7 cellular contexts compared by ENCODE assay signal in genomic region chr17:49646056-49646390, GRCh38. TPM values are rescaled to one million over a fixed set of nuclear protein-coding genes. Genes with fewer than 3 reads are reported as not detected.
A peak's percentile ranks its signal among the peaks of the same experiment; 100 is the strongest.
DNase-seq lines count a peak whose midpoint lies in the region; ATAC-seq, FAIRE-seq and TF ChIP-seq lines count a peak whose summit lies in the region.
"Not testable (repeated sequence)": the region's sequence is repeated elsewhere in the genome, so short reads cannot be mapped to it uniquely, and the experiment has no call there.

No MANE protein-coding gene starts in this region.

- peak overlapping the region; percentile 97 for H3K4me2 ChIP-seq in GM12878 (ENCODE audit: control insufficient read depth, insufficient read depth)
- not testable (repeated sequence) for H3K4me2 ChIP-seq in fibroblast of lung (ENCODE audit: extremely low read depth, insufficient read depth, low read length)

- DNase-seq in activated CD4-positive, alpha-beta memory T cell treated with anti-CD3 and anti-CD28 coated beads for 36 hours; GM12878 (ENCODE audit: low read depth, low spot score); fibroblast of lung (ENCODE audit: low read depth in 2 of 2); lung (ENCODE audit: low spot score); prostate gland (ENCODE audit: low spot score): not testable (repeated sequence)

- BruUV-seq in GM12878 (replicated peaks; lab: Mats Ljungman, UMichigan) = TSS peak; percentile 30

- TF ChIP-seq POLR2A in GM12878 (IDR thresholded peaks at IDR 0.05; ENCODE audit: low read depth, low read length); prostate gland (IDR thresholded peaks at IDR 0.05): not testable (repeated sequence)

- not testable (repeated sequence) for H3K9me3 Mint-ChIP-seq in activated CD4-positive, alpha-beta memory T cell treated with anti-CD3 and anti-CD28 coated beads for 36 hours

- H3K4me1 Mint-ChIP-seq in activated CD4-positive, alpha-beta memory T cell treated with anti-CD3 and anti-CD28 coated beads for 36 hours (ENCODE audit: low read depth) = peaks cover 57% of the 10 kb centered on the region

- RAD21 ChIA-PET in GM12878 (lab: Charles Lee; ENCODE audit: unreplicated experiment) = interaction anchor here (0.6 to 1.6 kb wide), 13 partner anchors 13 to 503 kb away, joined by 3 to 7 read pairs (median 3); no protein-coding TSS in a partner anchor

- H3K27ac ChIP-seq in GM12878 (ENCODE audit: control insufficient read depth, insufficient read depth) = peak overlapping the region; percentile 79
- peak overlapping the region; percentile 59 for H3K27ac ChIP-seq in fibroblast of lung (ENCODE audit: insufficient read depth, low read length)
- H3K27ac ChIP-seq in lung (ENCODE audit: low read depth in 1 of 2, low read length in 1 of 2) = peak overlapping the region; percentile 70
- peak overlapping the region; percentile 68 to 73 for H3K27ac ChIP-seq in prostate gland
- peak overlapping the region; percentile 69 for H3K27ac ChIP-seq in subcutaneous abdominal adipose tissue (ENCODE audit: low read depth, low read length)

- not testable (repeated sequence) for TF ChIP-seq RAD21 in GM12878 (IDR thresholded peaks at IDR 0.05; ENCODE audit: insufficient read depth, low read depth, low read length)

- not testable (repeated sequence) for H3K27me3 Mint-ChIP-seq in activated CD4-positive, alpha-beta memory T cell treated with anti-CD3 and anti-CD28 coated beads for 36 hours

- in situ Hi-C loops in GM12878 (cut with MboI) = not testable (repeated sequence)

- POLR2A ChIA-PET in activated CD4-positive, alpha-beta memory T cell treated with anti-CD3 and anti-CD28 coated beads for 36 hours (lab: Charles Lee) = interaction anchor here (0.8 to 1.6 kb wide), 5 partner anchors 15 to 50 kb away, joined by 3 to 6 read pairs (median 5); no protein-coding TSS in a partner anchor
- POLR2A ChIA-PET in GM12878 (lab: Charles Lee) = interaction anchor here (1.2 to 1.8 kb wide), 4 partner anchors 13 to 30 kb away, joined by 4 to 7 read pairs (median 4); no protein-coding TSS in a partner anchor

- not testable (repeated sequence) for H3K9ac ChIP-seq in GM12878 (ENCODE audit: control insufficient read depth, insufficient read depth, low read length); fibroblast of lung (ENCODE audit: insufficient read depth, low read length); subcutaneous abdominal adipose tissue (ENCODE audit: low read length in 5 of 5)

- not testable (repeated sequence) for TF ChIP-seq CTCF in GM12878 (IDR thresholded peaks at IDR 0.05 in 2 of 3, conservative IDR thresholded peaks at IDR 0.05 in 1 of 3; ENCODE audit: control insufficient read depth in 2 of 3, extremely low read depth in 1 of 3, insufficient read depth in 1 of 3, low read depth in 3 of 3, low read length in 3 of 3); fibroblast of lung (conservative IDR thresholded peaks at IDR 0.05 in 1 of 2, IDR thresholded peaks at IDR 0.05 in 1 of 2; ENCODE audit: low read depth in 1 of 2, low read length in 2 of 2); lung (IDR thresholded peaks at IDR 0.05; ENCODE audit: control extremely low read depth, extremely low read depth); prostate gland (IDR thresholded peaks at IDR 0.05)

- H2AFZ ChIP-seq in GM12878 (ENCODE audit: control insufficient read depth, low read depth, low read length); fibroblast of lung (ENCODE audit: low read length): not testable (repeated sequence)

- not testable (repeated sequence) for H4K20me1 ChIP-seq in GM12878 (ENCODE audit: control insufficient read depth, insufficient read depth); fibroblast of lung (ENCODE audit: control insufficient read depth, extremely low read depth, insufficient read depth, low read length)

- intact Hi-C loops in activated CD4-positive, alpha-beta memory T cell treated with anti-CD3 and anti-CD28 coated beads for 36 hours (cut with micrococcal nuclease) = loop anchor here (1.0 kb wide), 1 partner anchor 30 kb away; no protein-coding TSS in a partner anchor
- intact Hi-C loops in GM12878 (cut with micrococcal nuclease; ENCODE audit: unreplicated experiment) = not testable (repeated sequence)
- intact Hi-C loops in prostate gland (cut with DNase I) = loop anchor here (5.0 kb wide), 1 partner anchor 46 kb away; no protein-coding TSS in a partner anchor

- peak overlapping the region; percentile 73 for H3K27ac Mint-ChIP-seq in activated CD4-positive, alpha-beta memory T cell treated with anti-CD3 and anti-CD28 coated beads for 36 hours

- not testable (repeated sequence) for FAIRE-seq in GM12878 (lab: Jason Lieb, UNC)

- peaks cover 50% of the 10 kb centered on the region for H3K79me2 ChIP-seq in GM12878 (ENCODE audit: control insufficient read depth, insufficient read depth, low read length)
- peaks cover 13% of the 10 kb centered on the region for H3K79me2 ChIP-seq in fibroblast of lung (ENCODE audit: control insufficient read depth, insufficient read depth, low read length)

- CTCF ChIA-PET in activated CD4-positive, alpha-beta memory T cell treated with anti-CD3 and anti-CD28 coated beads for 36 hours (lab: Charles Lee) = interaction anchor here (1.1 to 1.8 kb wide), 4 partner anchors 18 to 76 kb away, joined by 3 to 9 read pairs (median 6); no protein-coding TSS in a partner anchor
- CTCF ChIA-PET in GM12878 (lab: Yijun Ruan, JAX) = interaction anchor here (0.6 to 2.4 kb wide), 9 partner anchors 9 to 676 kb away, joined by 3 to 9 read pairs (median 7); partner anchors contain the start of gene NXPH3

- WGBS in GM12878 (ENCODE audit: insufficient coverage, insufficient replicate concordance, low lambda C conversion rate, missing lambda C conversion rate) = 83% methylated on average over 1 of the region's 1 CpG
- 74 to 97% methylated on average over 1 of the region's 1 CpG for WGBS in lung, 2 donors
- WGBS in prostate gland = 75% methylated on average over 1 of the region's 1 CpG

- peak; percentile 19 for ATAC-seq in HG03432 (IDR thresholded peaks at IDR 0.05; ENCODE audit: unreplicated experiment)
- ATAC-seq in GM12878 = peak; percentile 43
- peak; percentile 15 for ATAC-seq in lung (ENCODE audit: insufficient read depth, low FRiP score)

- H3K36me3 ChIP-seq in GM12878 (ENCODE audit: control insufficient read depth in 2 of 2, insufficient read depth in 2 of 2, low read length in 1 of 2); fibroblast of lung (ENCODE audit: control insufficient read depth, insufficient read depth, low read length); lung (ENCODE audit: control insufficient read depth in 2 of 2, insufficient read depth in 2 of 2, low read length in 2 of 2); prostate gland; subcutaneous abdominal adipose tissue (ENCODE audit: control insufficient read depth in 5 of 5, insufficient read depth in 5 of 5, low read length in 5 of 5): not testable (repeated sequence)

- H3K9me3 ChIP-seq in GM12878 (replicated peaks; ENCODE audit: control insufficient read depth, insufficient read depth, low read length); fibroblast of lung (ENCODE audit: control insufficient read depth, insufficient read depth, low read depth, low read length); lung (ENCODE audit: control insufficient read depth in 2 of 2, insufficient read depth in 1 of 2, low read length in 1 of 2); prostate gland; subcutaneous abdominal adipose tissue (ENCODE audit: control insufficient read depth in 5 of 5, low read length in 5 of 5): not testable (repeated sequence)

- H3K4me3 Mint-ChIP-seq in activated CD4-positive, alpha-beta memory T cell treated with anti-CD3 and anti-CD28 coated beads for 36 hours = not testable (repeated sequence)

- not testable (repeated sequence) for H3K4me3 ChIP-seq in GM12878; fibroblast of lung (replicated peaks in 1 of 4; ENCODE audit: control extremely low read depth in 1 of 4, insufficient read depth in 1 of 4, low read depth in 3 of 4, low read length in 4 of 4); lung; prostate gland; subcutaneous abdominal adipose tissue (ENCODE audit: low read depth in 1 of 5, low read length in 5 of 5)

- H3K27me3 ChIP-seq in GM12878 (replicated peaks in 1 of 2; ENCODE audit: control insufficient read depth in 2 of 2, insufficient read depth in 2 of 2, low read length in 1 of 2); fibroblast of lung (ENCODE audit: control insufficient read depth, insufficient read depth, low read length); lung (ENCODE audit: control insufficient read depth, insufficient read depth); prostate gland (replicated peaks; ENCODE audit: insufficient read depth); subcutaneous abdominal adipose tissue (ENCODE audit: control insufficient read depth in 5 of 5, insufficient read depth in 4 of 5, low read length in 5 of 5): not testable (repeated sequence)

- TF ChIP-seq EP300 in GM12878 (IDR thresholded peaks at IDR 0.05; ENCODE audit: borderline replicate concordance in 1 of 2, control insufficient read depth in 1 of 2, low read depth in 2 of 2, low read length in 2 of 2) = not testable (repeated sequence)

- H3K4me1 ChIP-seq in GM12878 (ENCODE audit: control insufficient read depth, insufficient read depth, low read length) (peaks cover 27% of the 10 kb centered on the region), lung (ENCODE audit: control insufficient read depth in 2 of 2, insufficient read depth in 2 of 2, low read length in 2 of 2) (peaks cover 2 to 19% of the 10 kb centered on the region in 2 donors), subcutaneous abdominal adipose tissue (ENCODE audit: control insufficient read depth in 5 of 5, insufficient read depth in 5 of 5, low read length in 5 of 5) (peaks cover 0 to 14% (median 5%) of the 10 kb centered on the region in 5 donors)
- not testable (repeated sequence) for H3K4me1 ChIP-seq in fibroblast of lung (ENCODE audit: control insufficient read depth, extremely low read depth, insufficient read depth, low read length); prostate gland (replicated peaks)

- SMC1A ChIA-PET in GM12878 (lab: Charles Lee; ENCODE audit: uncharacterized antibody, unreplicated experiment) = interaction anchor here (0.7 to 5.2 kb wide), 14 partner anchors 9 to 50 kb away, joined by 3 to 53 read pairs (median 6); no protein-coding TSS in a partner anchor

- H3K36me3 Mint-ChIP-seq in activated CD4-positive, alpha-beta memory T cell treated with anti-CD3 and anti-CD28 coated beads for 36 hours = not testable (repeated sequence)

RNA-seq across cellular contexts. Expression of gene SPOP, which starts 31.9 kb away (rescaled TPM):
- 10 to 100 TPM; 53.4 to 60.0 TPM for total RNA-seq in activated CD4-positive, alpha-beta memory T cell treated with anti-CD3 and anti-CD28 coated beads for 36 hours
- total RNA-seq in GM12878 (2013; cell fraction: nucleolus; rRNA removed) = 86.4 and 107 TPM in 2 replicates
- 56.7 and 64.0 TPM in 2 replicates for total RNA-seq in GM12878 (2014; rRNA removed)
- total RNA-seq in GM12878 (2014; rRNA removed; fragmentation: Illumina TruSeq; extraction: Trizol) = 39.5 and 39.9 TPM in 2 replicates
- 45.8 and 50.1 TPM in 2 replicates for total RNA-seq in GM12878 (2021)
- polyA plus RNA-seq in GM12878 (2011; ENCODE audit: low read depth) = 22.3 TPM
- polyA plus RNA-seq in GM12878 (2011; rRNA removed) = 55.8 and 80.4 TPM in 2 replicates
- 55.1 and 82.5 TPM in 2 replicates for polyA plus RNA-seq in GM12878 (2011; cell fraction: cytosol; rRNA removed)
- 50.5 and 54.2 TPM in 2 replicates for polyA plus RNA-seq in GM12878 (2011; cell fraction: nucleus; rRNA removed)
- 26.3 and 35.4 TPM in 2 replicates for polyA plus RNA-seq in GM12878 (2012)
- polyA plus RNA-seq in GM12878 (2014; fragmentation: Illumina TruSeq; extraction: Trizol) = 41.6 and 45.4 TPM in 2 replicates
- 10 to 100 TPM; 35.1 to 39.0 TPM for polyA plus RNA-seq in GM12878 (2014; fragmentation: Nextera tagmentation; extraction: Ambion mirVana)
- 34.5 and 43.7 TPM in 2 replicates for polyA plus RNA-seq in GM12878 (2014; rRNA removed)
- 10 to 100 TPM; 65.9 to 76.3 TPM for polyA plus RNA-seq in GM12878 (2016; fragmentation: Nextera tagmentation; extraction: Ambion mirVana)
- 65.1 and 93.8 TPM in 2 replicates for polyA minus RNA-seq in GM12878 (2011; rRNA and poly(A)+ RNA removed)
- polyA minus RNA-seq in GM12878 (2011; cell fraction: cytosol; rRNA and poly(A)+ RNA removed) = 34.7 and 42.1 TPM in 2 replicates
- 27.9 and 43.3 TPM in 2 replicates for polyA minus RNA-seq in GM12878 (2011; cell fraction: nucleus; rRNA and poly(A)+ RNA removed)
- 89.6 and 112 TPM in 2 replicates for total RNA-seq in fibroblast of lung
- polyA plus RNA-seq in fibroblast of lung = 35.0 and 46.7 TPM in 2 replicates
- polyA plus RNA-seq in fibroblast of lung (2012) = 29.9 and 37.6 TPM in 2 replicates
- polyA minus RNA-seq in fibroblast of lung (ENCODE audit: low replicate concordance) = 75.2 and 157 TPM in 2 replicates
- 10 to 100 TPM; 85.0 to 98.0 TPM for total RNA-seq in lung
- polyA plus RNA-seq in lung = 10 to 100 TPM; 28.7 to 44.2 TPM
- total RNA-seq in prostate gland = 10 to 100 TPM; 80.8 to 93.0 TPM
